ENCODE assay signal across 15 cellular contexts in genomic region chr2:54603796-54604195, GRCh38.
DNase-seq lines count a peak whose midpoint lies in the region; ATAC-seq and TF ChIP-seq lines count a peak whose summit lies in the region.
"Had no signal": no experiment of that assay in that cellular context is flagged by ENCODE, and none has a peak within 500 bp of the region (broad histone marks: within the 10 kb centered on the region; RNA-seq: fewer than 3 reads in every experiment).

No MANE protein-coding gene starts in this region.

- H3K4me1 Mint-ChIP-seq in activated naive CD4-positive, alpha-beta T cell treated with anti-CD3 and anti-CD28 coated beads for 36 hours (ENCODE audit: low read depth) = peaks cover 90% of the 10 kb centered on the region
- H3K4me1 Mint-ChIP-seq in activated naive CD8-positive, alpha-beta T cell treated with anti-CD3 and anti-CD28 coated beads for 36 hours = peaks cover 87% of the 10 kb centered on the region

- CTCF ChIA-PET in activated naive CD4-positive, alpha-beta T cell treated with anti-CD3 and anti-CD28 coated beads for 36 hours (lab: Charles Lee) = interaction anchor here (1.0 to 4.2 kb wide), 6 partner anchors 11 to 72 kb away, joined by 3 to 21 read pairs (median 4); no protein-coding TSS in a partner anchor

- H3K27ac Mint-ChIP-seq in activated naive CD4-positive, alpha-beta T cell treated with anti-CD3 and anti-CD28 coated beads for 36 hours = peak overlapping the region; percentile 80
- peak overlapping the region; percentile 81 for H3K27ac Mint-ChIP-seq in activated naive CD8-positive, alpha-beta T cell treated with anti-CD3 and anti-CD28 coated beads for 36 hours
- H3K27ac Mint-ChIP-seq: type B pancreatic cell had no signal

- no peaks in the 10 kb centered on the region for H3K27me3 Mint-ChIP-seq in activated naive CD4-positive, alpha-beta T cell treated with anti-CD3 and anti-CD28 coated beads for 36 hours (ENCODE audit: low read depth)
- no peaks in the 10 kb centered on the region for H3K27me3 Mint-ChIP-seq in activated naive CD8-positive, alpha-beta T cell treated with anti-CD3 and anti-CD28 coated beads for 36 hours
- H3K27me3 Mint-ChIP-seq: type B pancreatic cell had no signal

- TF ChIP-seq CTCF in right lobe of liver (IDR thresholded peaks at IDR 0.05) (no peak), thoracic aorta (IDR thresholded peaks at IDR 0.05) (no peak)

- H3K36me3 Mint-ChIP-seq in activated naive CD4-positive, alpha-beta T cell treated with anti-CD3 and anti-CD28 coated beads for 36 hours (ENCODE audit: low read depth) = peaks cover 14% of the 10 kb centered on the region
- peaks cover 34% of the 10 kb centered on the region for H3K36me3 Mint-ChIP-seq in activated naive CD8-positive, alpha-beta T cell treated with anti-CD3 and anti-CD28 coated beads for 36 hours

- peak overlapping the region; percentile 68 to 72 (median 71) for H3K27ac ChIP-seq in right lobe of liver
- peak overlapping the region; percentile 60 to 64 for H3K27ac ChIP-seq in thoracic aorta
- H3K27ac ChIP-seq: KMS-11 had no signal

- ATAC-seq in right lobe of liver = no peak
- no peak for ATAC-seq in thoracic aorta (ENCODE audit: insufficient number of reproducible peaks, low FRiP score, low read depth)
- no peak for ATAC-seq in HG03025 (IDR thresholded peaks at IDR 0.05; ENCODE audit: low FRiP score, unreplicated experiment)

- H3K4me3 ChIP-seq in right lobe of liver (no peak overlapping the region), thoracic aorta (no peak overlapping the region)

- H3K36me3 ChIP-seq in right lobe of liver (no peaks in the 10 kb centered on the region), thoracic aorta (no peaks in the 10 kb centered on the region)

- H3K9me3 ChIP-seq in right lobe of liver (no peaks in the 10 kb centered on the region), thoracic aorta (no peaks in the 10 kb centered on the region)

- DNase-seq in activated naive CD4-positive, alpha-beta T cell treated with anti-CD3 and anti-CD28 coated beads for 36 hours = no peak
- no peak for DNase-seq in activated naive CD4-positive, alpha-beta T cell treated with Interleukin-2 at 50 U/mL for 16 hours
- no peak for DNase-seq in activated naive CD8-positive, alpha-beta T cell treated with anti-CD3 and anti-CD28 coated beads for 36 hours
- no peak for DNase-seq in right lobe of liver
- no peak for DNase-seq in thoracic aorta (ENCODE audit: low spot score)
- no peak for DNase-seq in SW 1271 (lab: John Stamatoyannopoulos, UW)
- DNase-seq in dedifferentiated amniotic fluid mesenchymal stem cell (ENCODE audit: extremely low spot score) = no peak
- DNase-seq: cerebellar nuclear complex; DND-41; NCI-H2029 treated with DMSO at 0.1 percent for 48 hours; occipital lobe; stimulated activated CD4-positive, alpha-beta T cell treated with anti-CD3 and anti-CD28 coated beads, Interleukin-4, amount 100 ng/mL, for 1 hour had no signal

- H3K4me3 Mint-ChIP-seq in activated naive CD4-positive, alpha-beta T cell treated with anti-CD3 and anti-CD28 coated beads for 36 hours = no peak overlapping the region
- H3K4me3 Mint-ChIP-seq in activated naive CD8-positive, alpha-beta T cell treated with anti-CD3 and anti-CD28 coated beads for 36 hours = no peak overlapping the region

- intact Hi-C loops in activated naive CD4-positive, alpha-beta T cell treated with anti-CD3 and anti-CD28 coated beads for 36 hours (cut with micrococcal nuclease) = loop anchor here (2.0 kb wide), 1 partner anchor 81 kb away; no protein-coding TSS in a partner anchor
- intact Hi-C loops in right lobe of liver (cut with DNase I) = no loop called here

- H3K27me3 ChIP-seq in right lobe of liver = no peaks in the 10 kb centered on the region
- H3K27me3 ChIP-seq in thoracic aorta (replicated peaks; ENCODE audit: insufficient read depth) = no peaks in the 10 kb centered on the region

- H3K4me1 ChIP-seq in right lobe of liver (peaks cover 0 to 74% (median 33%) of the 10 kb centered on the region in 4 donors), thoracic aorta (ENCODE audit: control insufficient read depth in 1 of 2, low read depth in 2 of 2) (peaks cover 53 to 82% of the 10 kb centered on the region in 2 donors)

- WGBS in right lobe of liver (ENCODE audit: insufficient coverage, low coverage, low lambda C conversion rate, missing lambda C conversion rate) = no CpG with 5 or more reads among the region's 1 CpG

- H3K9me3 Mint-ChIP-seq in activated naive CD4-positive, alpha-beta T cell treated with anti-CD3 and anti-CD28 coated beads for 36 hours = no peaks in the 10 kb centered on the region
- no peaks in the 10 kb centered on the region for H3K9me3 Mint-ChIP-seq in activated naive CD8-positive, alpha-beta T cell treated with anti-CD3 and anti-CD28 coated beads for 36 hours
- H3K9me3 Mint-ChIP-seq: type B pancreatic cell had no signal

- no peak for TF ChIP-seq POLR2A in right lobe of liver (IDR thresholded peaks at IDR 0.05)
